Comparison of ENCODE assay signal across 10 cellular contexts in the genomic region with DNA sequence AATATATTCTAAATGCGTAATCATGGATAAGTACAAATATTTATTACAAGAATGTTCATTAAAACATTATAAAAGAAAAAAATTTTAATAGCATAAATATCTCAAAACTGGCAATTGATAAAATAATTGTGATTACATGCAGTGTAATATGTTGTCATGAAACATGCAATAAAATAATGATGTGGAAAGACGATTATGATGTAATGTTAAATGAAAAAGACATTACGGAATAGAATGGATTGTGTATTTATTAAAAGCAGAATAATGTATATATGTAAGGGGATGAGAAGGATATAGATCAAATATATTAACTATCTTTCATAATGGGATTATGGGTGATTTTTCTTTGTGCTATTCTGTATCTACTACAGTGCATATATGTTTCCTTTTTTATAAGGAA. TPM values are rescaled to one million over a fixed set of nuclear protein-coding genes. Genes with fewer than 3 reads are reported as not detected.
"Had no signal": no experiment of that assay in that cellular context is flagged by ENCODE, and none has a peak within 500 bp of the region (broad histone marks: within the 10 kb centered on the region; RNA-seq: fewer than 3 reads in every experiment).

No MANE protein-coding gene starts in this region.

- H3K27ac ChIP-seq: HL-60 had no signal

- ATAC-seq: GM23338, K562 had no signal

- H3K4me1 Mint-ChIP-seq: GM23338, H9 had no signal

- H3K4me2 ChIP-seq: GM23338 had no signal

- H3K4me3 ChIP-seq: GM23338, K562 had no signal

- FAIRE-seq: H1, H54, K562 had no signal

- DNase-seq: H9, HCEC 1CT, HFFc6, IMR-90, KG1 had no signal

- H3K4me3 Mint-ChIP-seq: GM23338, H9, HFFc6 had no signal

- H3K27ac Mint-ChIP-seq: GM23338, H9, HFFc6 had no signal

- H3K9me3 Mint-ChIP-seq: GM23338, H9, HFFc6 had no signal

RNA-seq across cellular contexts. Expression of gene GALNT8, which starts 38.5 kb away (rescaled TPM):
- total RNA-seq: HFFc6, IMR-90 had no signal
- polyA plus RNA-seq: IMR-90 had no signal
